ENCODE assay signal across 1 cellular context in genomic region chr3:75658411-75659107, GRCh38.
TF ChIP-seq lines count a peak whose summit lies in the region.

No MANE protein-coding gene starts in this region.

TF ChIP-seq in HEK293, 187 proteins besides CTCF, POLR2A, EP300 and RAD21 (continued from another document):
- TF ChIP-seq REST (tag by site-specific recombination; IDR thresholded peaks at IDR 0.05) (peak; percentile 82), ZBTB11 (tag by site-specific recombination; conservative IDR thresholded peaks at IDR 0.05; ENCODE audit: low read depth) (0 out of 2 replicates have a peak, but pooled peaks have one; percentile 34), ZNF423 (tag by site-specific recombination; IDR thresholded peaks at IDR 0.05) (peak; percentile 72; the same call in 1 of the 2 replicates), GLIS2 (tag by site-specific recombination; IDR thresholded peaks at IDR 0.05) (peak; percentile 69), KLF9 (tag by site-specific recombination; IDR thresholded peaks at IDR 0.05; ENCODE audit: low read depth) (0 out of 2 replicates have a peak, but pooled peaks have one; percentile 22), ZBTB20 (tag by site-specific recombination; IDR thresholded peaks at IDR 0.05) (peak; percentile 47; the same call in 1 of the 2 replicates), SP3 (tag by site-specific recombination; IDR thresholded peaks at IDR 0.05) (0 out of 2 replicates have a peak, but pooled peaks have one; percentile 15), GLIS1 (tag by site-specific recombination; IDR thresholded peaks at IDR 0.05) (peak; percentile 86), ZNF501 (tag by site-specific recombination; IDR thresholded peaks at IDR 0.05) (0 out of 2 replicates have a peak, but pooled peaks have one; percentile 44), SP7 (tag by site-specific recombination; IDR thresholded peaks at IDR 0.05) (0 out of 2 replicates have a peak, but pooled peaks have one; percentile 30), KLF1 (tag by site-specific recombination; IDR thresholded peaks at IDR 0.05) (peak; percentile 48; the same call in 1 of the 2 replicates)
- TF ChIP-seq, protein P1, sequence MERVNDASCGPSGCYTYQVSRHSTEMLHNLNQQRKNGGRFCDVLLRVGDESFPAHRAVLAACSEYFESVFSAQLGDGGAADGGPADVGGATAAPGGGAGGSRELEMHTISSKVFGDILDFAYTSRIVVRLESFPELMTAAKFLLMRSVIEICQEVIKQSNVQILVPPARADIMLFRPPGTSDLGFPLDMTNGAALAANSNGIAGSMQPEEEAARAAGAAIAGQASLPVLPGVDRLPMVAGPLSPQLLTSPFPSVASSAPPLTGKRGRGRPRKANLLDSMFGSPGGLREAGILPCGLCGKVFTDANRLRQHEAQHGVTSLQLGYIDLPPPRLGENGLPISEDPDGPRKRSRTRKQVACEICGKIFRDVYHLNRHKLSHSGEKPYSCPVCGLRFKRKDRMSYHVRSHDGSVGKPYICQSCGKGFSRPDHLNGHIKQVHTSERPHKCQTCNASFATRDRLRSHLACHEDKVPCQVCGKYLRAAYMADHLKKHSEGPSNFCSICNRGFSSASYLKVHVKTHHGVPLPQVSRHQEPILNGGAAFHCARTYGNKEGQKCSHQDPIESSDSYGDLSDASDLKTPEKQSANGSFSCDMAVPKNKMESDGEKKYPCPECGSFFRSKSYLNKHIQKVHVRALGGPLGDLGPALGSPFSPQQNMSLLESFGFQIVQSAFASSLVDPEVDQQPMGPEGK (tag by site-specific recombination; IDR thresholded peaks at IDR 0.05): 0 out of 2 replicates have a peak, but pooled peaks have one; percentile 24
- TF ChIP-seq, protein P2, sequence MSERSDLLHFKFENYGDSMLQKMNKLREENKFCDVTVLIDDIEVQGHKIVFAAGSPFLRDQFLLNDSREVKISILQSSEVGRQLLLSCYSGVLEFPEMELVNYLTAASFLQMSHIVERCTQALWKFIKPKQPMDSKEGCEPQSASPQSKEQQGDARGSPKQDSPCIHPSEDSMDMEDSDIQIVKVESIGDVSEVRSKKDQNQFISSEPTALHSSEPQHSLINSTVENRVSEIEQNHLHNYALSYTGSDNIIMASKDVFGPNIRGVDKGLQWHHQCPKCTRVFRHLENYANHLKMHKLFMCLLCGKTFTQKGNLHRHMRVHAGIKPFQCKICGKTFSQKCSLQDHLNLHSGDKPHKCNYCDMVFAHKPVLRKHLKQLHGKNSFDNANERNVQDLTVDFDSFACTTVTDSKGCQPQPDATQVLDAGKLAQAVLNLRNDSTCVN (tag by site-specific recombination; optimal IDR thresholded peaks at IDR 0.05): peak; percentile 36
